8 cellular contexts compared by ENCODE assay signal in the genomic region with DNA sequence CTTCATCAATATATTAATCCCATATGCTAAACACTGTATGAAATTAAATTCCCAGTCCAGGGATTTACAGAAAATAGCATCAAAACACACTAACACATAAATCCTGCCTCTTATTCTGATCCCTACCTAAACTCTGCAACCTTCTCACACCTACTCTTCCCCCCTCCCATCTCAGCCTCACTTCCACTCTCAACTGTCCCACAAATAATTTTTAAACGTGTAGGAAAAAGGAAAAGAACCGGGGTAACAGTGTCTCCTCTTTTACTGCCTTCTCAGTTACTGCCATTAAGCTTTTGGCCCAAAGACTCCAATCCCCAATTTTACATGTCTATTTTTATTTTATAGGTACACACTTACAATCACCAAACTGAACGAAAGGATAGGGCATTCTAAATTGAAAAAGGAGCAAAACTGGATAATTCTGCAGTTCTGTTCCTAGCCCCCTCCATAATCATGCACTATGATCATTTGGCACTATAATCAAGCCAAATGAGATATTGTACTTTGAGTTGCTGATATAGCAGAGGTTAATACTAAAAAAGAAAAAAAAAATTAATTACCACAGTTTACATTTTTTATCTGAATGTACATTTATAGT. TPM values are rescaled to one million over a fixed set of nuclear protein-coding genes. Genes with fewer than 3 reads are reported as not detected.
A peak's percentile ranks its signal among the peaks of the same experiment; 100 is the strongest.
DNase-seq lines count a peak whose midpoint lies in the region; ATAC-seq and TF ChIP-seq lines count a peak whose summit lies in the region.

No MANE protein-coding gene starts in this region.

- TF ChIP-seq POLR2A in esophagus squamous epithelium (IDR thresholded peaks at IDR 0.05) = no peak
- no peak for TF ChIP-seq POLR2A in gastrocnemius medialis (IDR thresholded peaks at IDR 0.05)

- H3K4me3 ChIP-seq in SK-N-MC (no peak overlapping the region), esophagus squamous epithelium (peak overlapping the region in 3 of 4 donors; percentile 22 to 99 (median 67)), gastrocnemius medialis (peak overlapping the region in 1 of 4 donors; percentile 67)

- H3K36me3 ChIP-seq in SK-N-MC (ENCODE audit: insufficient read depth, low read length) (no peaks in the 10 kb centered on the region), esophagus squamous epithelium (no peaks in the 10 kb centered on the region), gastrocnemius medialis (no peaks in the 10 kb centered on the region)

- DNase-seq in NCI-H1417 (lab: John Stamatoyannopoulos, UW) (peak in 2 of 3 experiments; percentile 18 to 49), NCI-H1417 treated with DMSO at 0.1 percent for 48 hours (lab: John Stamatoyannopoulos, UW) (no peak), SK-N-MC (ENCODE audit: low read depth, low spot score) (no peak), esophagus squamous epithelium (lab: John Stamatoyannopoulos, UW) (no peak), gastrocnemius medialis (no peak), GM03348 (ENCODE audit: low spot score) (no peak), substantia nigra (lab: John Stamatoyannopoulos, UW) (no peak)

- no peaks in the 10 kb centered on the region for H3K27me3 ChIP-seq in esophagus squamous epithelium
- no peaks in the 10 kb centered on the region for H3K27me3 ChIP-seq in gastrocnemius medialis

- in situ Hi-C loops in gastrocnemius medialis (cut with MboI; ENCODE audit: low sequenced_read_pairs in 4 of 4) = loop anchor here in 3 of 4 donors (10.0 kb wide), 1 partner anchor 185 kb away; no protein-coding TSS in a partner anchor

- peak overlapping the region; percentile 29 for H3K9ac ChIP-seq in SK-N-MC (ENCODE audit: insufficient read length)

- ATAC-seq in gastrocnemius medialis (no peak), GM19395 (IDR thresholded peaks at IDR 0.05; ENCODE audit: unreplicated experiment) (no peak)

- intact Hi-C loops in esophagus squamous epithelium (cut with DNase I) (loop anchor here (10.0 kb wide), 2 partner anchors 135 to 165 kb away; a partner anchor contains a TSS), gastrocnemius medialis (cut with DNase I; ENCODE audit: low total_unique reads) (loop anchor here (2.0 to 5.0 kb wide), 4 partner anchors 25 to 1842 kb away; no protein-coding TSS in a partner anchor)

- TF ChIP-seq CTCF in esophagus squamous epithelium (IDR thresholded peaks at IDR 0.05) (no peak), gastrocnemius medialis (IDR thresholded peaks at IDR 0.05 in 4 of 5, conservative IDR thresholded peaks at IDR 0.05 in 1 of 5) (no peak)

- 38 to 40% methylated on average over 3 of the region's 3 CpGs for WGBS in esophagus squamous epithelium, 2 donors

- peaks cover 14 to 43% (median 15%) of the 10 kb centered on the region in 3 donors for H3K4me1 ChIP-seq in esophagus squamous epithelium
- H3K4me1 ChIP-seq in gastrocnemius medialis = peaks cover 29 to 32% of the 10 kb centered on the region in 2 donors

- H3K27ac ChIP-seq in SK-N-MC (no peak overlapping the region), esophagus squamous epithelium (peak overlapping the region in 3 of 4 donors; percentile 97 to 100 (median 100)), gastrocnemius medialis (peak overlapping the region in 3 of 4 donors; percentile 3 to 100 (median 100)), substantia nigra (ENCODE audit: low read depth, low read length, poor library complexity, severe bottlenecking) (no peak overlapping the region)

- H3K9me3 ChIP-seq in SK-N-MC (ENCODE audit: low read depth, low read length) (no peaks in the 10 kb centered on the region), esophagus squamous epithelium (no peaks in the 10 kb centered on the region), gastrocnemius medialis (no peaks in the 10 kb centered on the region)

RNA-seq across cellular contexts. Expression of a gene that starts 2.9 kb away (rescaled TPM):
- 10 to 100 TPM; 15.6 to 27.9 (median 16.5) TPM for total RNA-seq in esophagus squamous epithelium
- 10 to 100 TPM; 10.9 to 15.7 (median 13.3) TPM for total RNA-seq in gastrocnemius medialis

RNA-seq across cellular contexts. Expression of a gene that starts 51.9 kb away (rescaled TPM):
- total RNA-seq in esophagus squamous epithelium (10 to 100 TPM in 3 of 4 donors, 1 to 10 TPM in 1; 9.4 to 30.7 (median 17.3) TPM), gastrocnemius medialis (10 to 100 TPM in 3 of 4 donors, 1 to 10 TPM in 1; 6.3 to 13.6 (median 10.3) TPM)

Comparison
In these comparisons a context has a peak if more than half of its experiments do, and no peak if none do; other contexts are left out.
1. DNase-seq: peak in NCI-H1417 (2 of 3); none in NCI-H1417 treated with DMSO at 0.1 percent for 48 hours (single experiment), SK-N-MC (single experiment), esophagus squamous epithelium (single experiment), gastrocnemius medialis (0 of 2), GM03348 (single experiment) and substantia nigra (0 of 49).
2. H3K27ac ChIP-seq: peak in esophagus squamous epithelium (3 of 4) and gastrocnemius medialis (3 of 4); none in SK-N-MC (single experiment) and substantia nigra (single experiment).